Comparison of ENCODE assay signal across 2 cellular contexts in genomic region chr7:106071356-106071998, GRCh38.
TF ChIP-seq lines count a peak whose summit lies in the region.

No MANE protein-coding gene starts in this region.

TF ChIP-seq in GM12878, 131 proteins besides CTCF, POLR2A, EP300 and RAD21 (continues in another document):
- TF ChIP-seq SUZ12 (IDR thresholded peaks at IDR 0.05; ENCODE audit: unreplicated experiment) = no peak
- peak; percentile 70 for TF ChIP-seq PKNOX1 (IDR thresholded peaks at IDR 0.05)
- TF ChIP-seq NKRF (conservative IDR thresholded peaks at IDR 0.05) = peak; percentile 21; the same call in 1 of the 2 replicates
- no peak for TF ChIP-seq USF2 (IDR thresholded peaks at IDR 0.05; ENCODE audit: borderline replicate concordance, low read depth, low read length)
- TF ChIP-seq BRCA1 (IDR thresholded peaks at IDR 0.05; ENCODE audit: low read depth, low read length) = no peak
- peak; percentile 69 for TF ChIP-seq MEF2A (IDR thresholded peaks at IDR 0.05; ENCODE audit: insufficient read depth, low read depth, low read length)
- TF ChIP-seq SMAD1 (IDR thresholded peaks at IDR 0.05; ENCODE audit: low read depth, partially characterized antibody) = no peak
- TF ChIP-seq ZSCAN29 (IDR thresholded peaks at IDR 0.05) = no peak
- no peak; the same call in 1 of the 2 replicates for TF ChIP-seq SMAD5 (IDR thresholded peaks at IDR 0.05; ENCODE audit: low read depth)
- TF ChIP-seq FOXK2 (IDR thresholded peaks at IDR 0.05) = no peak
- no peak for TF ChIP-seq ZBTB4 (CRISPR knock-in tag; IDR thresholded peaks at IDR 0.05)
- peak; percentile 62 for TF ChIP-seq CUX1 (IDR thresholded peaks at IDR 0.05; ENCODE audit: insufficient replicate concordance, low read depth, low read length)

TF ChIP-seq in HEK293T, 16 proteins besides CTCF, POLR2A, EP300 and RAD21:
- TF ChIP-seq HDGF (IDR thresholded peaks at IDR 0.05; ENCODE audit: borderline replicate concordance) = no peak
- TF ChIP-seq TARDBP (IDR thresholded peaks at IDR 0.05) = no peak
- no peak for TF ChIP-seq L3MBTL2 (conservative IDR thresholded peaks at IDR 0.05)
- TF ChIP-seq ELF4 (IDR thresholded peaks at IDR 0.05) = no peak
- no peak for TF ChIP-seq SUZ12 (IDR thresholded peaks at IDR 0.05)
- TF ChIP-seq BHLHE40 (IDR thresholded peaks at IDR 0.05; ENCODE audit: borderline replicate concordance) = no peak
- no peak for TF ChIP-seq ZNF384 (IDR thresholded peaks at IDR 0.05)
- TF ChIP-seq NFRKB (IDR thresholded peaks at IDR 0.05) = no peak
- TF ChIP-seq FOXK2 (IDR thresholded peaks at IDR 0.05) = no peak
- no peak for TF ChIP-seq FOXA1 (IDR thresholded peaks at IDR 0.05)
- no peak for TF ChIP-seq LEF1 (IDR thresholded peaks at IDR 0.05; ENCODE audit: borderline replicate concordance)
- TF ChIP-seq PKNOX1 (IDR thresholded peaks at IDR 0.05) = no peak
- no peak for TF ChIP-seq FOXM1 (IDR thresholded peaks at IDR 0.05; ENCODE audit: borderline replicate concordance)
- TF ChIP-seq SP1 (IDR thresholded peaks at IDR 0.05) = no peak
- no peak for TF ChIP-seq ARNT (IDR thresholded peaks at IDR 0.05)
- TF ChIP-seq CTBP1 (IDR thresholded peaks at IDR 0.05; ENCODE audit: borderline replicate concordance) = no peak
